Comparison of ENCODE assay signal across 16 cellular contexts in the genomic region with DNA sequence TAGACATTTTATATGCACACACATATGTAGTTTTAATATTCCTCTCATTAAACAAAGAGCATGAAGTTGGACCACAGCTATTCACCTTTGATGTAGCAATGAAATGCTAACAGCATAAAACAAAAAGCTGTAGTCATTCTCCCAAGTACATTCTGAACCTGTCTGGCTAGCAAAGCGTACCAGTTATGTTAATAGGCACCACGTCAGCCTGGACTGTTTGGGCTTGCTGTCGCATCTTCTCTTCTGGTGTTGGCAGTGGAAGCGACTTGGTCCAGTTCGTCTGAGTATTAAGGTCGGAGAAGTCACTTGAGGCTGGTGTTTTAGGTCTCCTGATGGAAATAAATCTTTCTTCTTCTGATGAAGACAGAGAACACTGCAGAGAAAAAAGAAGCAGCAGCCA. TPM values are rescaled to one million over a fixed set of nuclear protein-coding genes. Genes with fewer than 3 reads are reported as not detected.
A peak's percentile ranks its signal among the peaks of the same experiment; 100 is the strongest.
DNase-seq lines count a peak whose midpoint lies in the region; TF ChIP-seq lines count a peak whose summit lies in the region.
"Had no signal": no experiment of that assay in that cellular context is flagged by ENCODE, and none has a peak within 500 bp of the region (broad histone marks: within the 10 kb centered on the region; RNA-seq: fewer than 3 reads in every experiment).

No MANE protein-coding gene starts in this region.

- H3K4me3 Mint-ChIP-seq in progenitor cell of endocrine pancreas (ENCODE audit: low read depth) (no peak overlapping the region), Caco-2 (ENCODE audit: unreplicated experiment) (no peak overlapping the region)
- H3K4me3 Mint-ChIP-seq: B cell; CD8-positive, alpha-beta T cell; GM23338 had no signal

- peaks cover 1% of the 10 kb centered on the region for H3K4me1 Mint-ChIP-seq in progenitor cell of endocrine pancreas (ENCODE audit: low read depth)
- H3K4me1 Mint-ChIP-seq in Caco-2 (ENCODE audit: low read depth, unreplicated experiment) = peaks cover 7% of the 10 kb centered on the region
- H3K4me1 Mint-ChIP-seq: B cell, GM23338 had no signal

- H3K27ac ChIP-seq in VCaP = peak overlapping the region; percentile 34
- H3K27ac ChIP-seq: BLaER1 treated with 17β-estradiol and CSF1 and Interleukin-3, amounts not matched to agents 10 nM and 100 nM had no signal

- POLR2A ChIA-PET in Caco-2 (lab: Charles Lee) = no interaction called here

- in situ Hi-C loops in G401 (cut with HindIII; ENCODE audit: low sequenced_read_pairs) = no loop called here
- in situ Hi-C loops in GM13977 (cut with MboI; ENCODE audit: low pct_unique_long_range_greater_than_20kb, low sequenced_read_pairs, unreplicated experiment) = no loop called here

- no peak overlapping the region for H3K4me3 ChIP-seq in Caco-2 (ENCODE audit: low read depth, low read length)
- H3K4me3 ChIP-seq: BLaER1 treated with 17β-estradiol and CSF1 and Interleukin-3, amounts not matched to agents 10 nM and 100 nM; GM23338 had no signal

- H3K27me3 Mint-ChIP-seq in progenitor cell of endocrine pancreas = no peaks in the 10 kb centered on the region
- no peaks in the 10 kb centered on the region for H3K27me3 Mint-ChIP-seq in Caco-2 (ENCODE audit: insufficient read depth, unreplicated experiment)

- peak; percentile 8 for DNase-seq in G401 (ENCODE audit: low spot score)
- peak; percentile 39 for DNase-seq in globus pallidus (ENCODE audit: low spot score)
- DNase-seq in progenitor cell of endocrine pancreas (ENCODE audit: low spot score, unreplicated experiment) = no peak
- DNase-seq in GM13977 (ENCODE audit: low spot score) = no peak
- DNase-seq in Caco-2 = no peak
- no peak for DNase-seq in NCI-H1048 (lab: John Stamatoyannopoulos, UW)
- DNase-seq: CD8-positive, alpha-beta T cell; DMS 273 treated with DMSO at 0.1 percent for 48 hours; DMS53; DND-41; EL; HCEC 1CT had no signal

- H3K9me3 Mint-ChIP-seq in progenitor cell of endocrine pancreas (ENCODE audit: low read depth) = no peaks in the 10 kb centered on the region
- H3K9me3 Mint-ChIP-seq in Caco-2 (ENCODE audit: unreplicated experiment) = no peaks in the 10 kb centered on the region
- H3K9me3 Mint-ChIP-seq: CD8-positive, alpha-beta T cell; GM23338 had no signal

- H3K9me3 ChIP-seq in Caco-2 = no peaks in the 10 kb centered on the region
- H3K9me3 ChIP-seq: BLaER1 treated with 17β-estradiol and CSF1 and Interleukin-3, amounts not matched to agents 10 nM and 100 nM had no signal

- TF ChIP-seq CTCF in VCaP (conservative IDR thresholded peaks at IDR 0.05) = no peak
- TF ChIP-seq CTCF in progenitor cell of endocrine pancreas (IDR thresholded peaks at IDR 0.05; ENCODE audit: unreplicated experiment) = no peak
- TF ChIP-seq CTCF in GM13977 (IDR thresholded peaks at IDR 0.05; ENCODE audit: extremely low read depth, insufficient read depth, missing control alignments) = no peak
- no peak for TF ChIP-seq CTCF in Caco-2 (IDR thresholded peaks at IDR 0.05; ENCODE audit: insufficient read depth in 1 of 2, low read depth in 1 of 2, low read length in 1 of 2, severe bottlenecking in 1 of 2, unreplicated experiment in 1 of 2)

- H3K36me3 Mint-ChIP-seq in progenitor cell of endocrine pancreas (ENCODE audit: insufficient read depth) (peaks cover 20% of the 10 kb centered on the region), Caco-2 (ENCODE audit: insufficient read depth, unreplicated experiment) (peaks cover 19% of the 10 kb centered on the region)
- H3K36me3 Mint-ChIP-seq: CD8-positive, alpha-beta T cell had no signal

- no peaks in the 10 kb centered on the region; the same call in 1 of the 2 replicates for H3K36me3 ChIP-seq in Caco-2 (ENCODE audit: control insufficient read depth, insufficient read depth, low read length)

- intact Hi-C loops in Caco-2 (cut with micrococcal nuclease; ENCODE audit: unreplicated experiment) = no loop called here

- H3K27ac Mint-ChIP-seq in progenitor cell of endocrine pancreas (peak overlapping the region; percentile 33), Caco-2 (ENCODE audit: unreplicated experiment) (no peak overlapping the region)
- H3K27ac Mint-ChIP-seq: B cell; CD8-positive, alpha-beta T cell; GM23338 had no signal

- no peaks in the 10 kb centered on the region for H3K4me1 ChIP-seq in Caco-2
- H3K4me1 ChIP-seq: BLaER1 treated with 17β-estradiol and CSF1 and Interleukin-3, amounts not matched to agents 10 nM and 100 nM had no signal

- CTCF ChIA-PET in Caco-2 (lab: Charles Lee) = no interaction called here

- no TSS peak for BruUV-seq in Caco-2 (replicated peaks; lab: Mats Ljungman, UMichigan)

- H3K27me3 ChIP-seq in Caco-2 (replicated peaks; ENCODE audit: control insufficient read depth, insufficient read depth, low read length) = no peaks in the 10 kb centered on the region
- H3K27me3 ChIP-seq: BLaER1 treated with 17β-estradiol and CSF1 and Interleukin-3, amounts not matched to agents 10 nM and 100 nM had no signal

RNA-seq across cellular contexts. Expression of gene HEBP2, which starts 42.8 kb away (rescaled TPM):
- 18.1 and 44.1 TPM in 2 replicates for total RNA-seq in G401 (2014; rRNA removed; shearing (Covaris generic))
- 67.7 and 73.2 TPM in 2 replicates for total RNA-seq in progenitor cell of endocrine pancreas
- total RNA-seq in Caco-2 (2022) = 64.3 and 73.1 TPM in 2 replicates

RNA-seq across cellular contexts. Expression of gene NHSL1, which starts 52.5 kb away (rescaled TPM):
- total RNA-seq in G401 (2014; rRNA removed; shearing (Covaris generic)) = 0.80 and 7.8 TPM in 2 replicates
- total RNA-seq in progenitor cell of endocrine pancreas (79.0 and 86.5 TPM in 2 replicates), Caco-2 (2022) (39.9 and 41.9 TPM in 2 replicates)
- total RNA-seq: CD8-positive, alpha-beta T cell had no signal

Comparison
In these comparisons a context has a peak if more than half of its experiments do, and no peak if none do; other contexts are left out.
1. DNase-seq: peak in G401 (single experiment) and globus pallidus (single experiment); none in progenitor cell of endocrine pancreas (single experiment), GM13977 (single experiment), Caco-2 (0 of 2) and NCI-H1048 (single experiment).